ENCODE assay signal across 8 cellular contexts in the genomic region with DNA sequence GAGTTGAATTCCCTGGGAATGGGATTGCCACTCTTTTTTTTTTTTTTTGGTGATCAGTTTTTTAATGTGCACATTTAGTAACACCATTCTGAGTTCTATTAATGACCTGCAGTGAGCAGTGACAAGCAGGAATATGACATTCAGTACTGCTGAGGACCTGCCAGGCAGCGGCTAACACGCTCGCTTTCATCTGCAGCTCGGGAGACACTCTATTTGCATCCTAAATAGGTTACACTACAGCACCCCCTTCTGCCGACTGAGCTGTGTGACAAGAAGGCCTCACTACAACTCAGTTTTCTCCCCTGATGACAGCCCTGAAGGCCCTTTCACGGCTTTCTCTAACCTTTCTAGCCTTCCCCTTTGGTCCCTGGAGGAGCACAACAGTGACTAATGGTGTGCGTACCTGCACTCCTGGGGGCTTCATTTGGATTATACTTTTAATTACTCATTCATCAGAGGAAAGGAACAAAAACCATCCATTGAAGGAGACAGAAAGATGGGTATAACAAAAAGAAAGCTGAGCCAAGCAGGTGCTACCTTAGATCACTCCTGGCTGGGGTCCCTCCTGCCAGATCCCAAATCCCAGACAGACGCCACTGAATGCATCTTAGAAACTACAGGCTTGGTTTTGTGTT.
DNase-seq lines count a peak whose midpoint lies in the region; ATAC-seq and TF ChIP-seq lines count a peak whose summit lies in the region.

No MANE protein-coding gene starts in this region.

- intact Hi-C loops in colonic mucosa (cut with DNase I) = loop anchor here (10.0 kb wide), 1 partner anchor 909 kb away; no protein-coding TSS in a partner anchor

- H3K4me1 ChIP-seq in colonic mucosa (no peaks in the 10 kb centered on the region), thoracic aorta (ENCODE audit: control insufficient read depth in 1 of 2, low read depth in 2 of 2) (peaks cover 3 to 35% of the 10 kb centered on the region in 2 donors)

- ATAC-seq in GM18867 (IDR thresholded peaks at IDR 0.05; ENCODE audit: unreplicated experiment) (peak; percentile 87), thoracic aorta (ENCODE audit: insufficient number of reproducible peaks, low FRiP score, low read depth) (no peak), HG02678 (IDR thresholded peaks at IDR 0.05; ENCODE audit: unreplicated experiment) (no peak)

- DNase-seq in AG09319 (ENCODE audit: extremely low read depth, low read depth) = peak; percentile 69
- peak; percentile 60 for DNase-seq in OCI-M1 (lab: John Stamatoyannopoulos, UW)
- DNase-seq in colonic mucosa = peak; percentile 64
- peak; percentile 96 for DNase-seq in left kidney (ENCODE audit: low read depth, low spot score)
- peak; percentile 41 for DNase-seq in thoracic aorta (ENCODE audit: low spot score)

- H3K27ac ChIP-seq in colonic mucosa = no peak overlapping the region
- peak overlapping the region; percentile 15 to 56 for H3K27ac ChIP-seq in thoracic aorta

- H3K36me3 ChIP-seq in colonic mucosa = no peaks in the 10 kb centered on the region
- H3K36me3 ChIP-seq in thoracic aorta = no peaks in the 10 kb centered on the region

- TF ChIP-seq CTCF in AG09319 (IDR thresholded peaks at IDR 0.05; ENCODE audit: low read depth, low read length) (peak; percentile 78), LNCAP (IDR thresholded peaks at IDR 0.05) (peak; percentile 72), colonic mucosa (IDR thresholded peaks at IDR 0.05) (peak; percentile 44), thoracic aorta (IDR thresholded peaks at IDR 0.05) (peak; percentile 60)

- H3K4me3 ChIP-seq in colonic mucosa (no peak overlapping the region), thoracic aorta (peak overlapping the region; percentile 38)

- H3K27me3 ChIP-seq in colonic mucosa = no peaks in the 10 kb centered on the region
- H3K27me3 ChIP-seq in thoracic aorta (replicated peaks; ENCODE audit: insufficient read depth) = no peaks in the 10 kb centered on the region

- no peak overlapping the region for H3K9ac ChIP-seq in colonic mucosa (ENCODE audit: low read depth in 2 of 2, low read length in 2 of 2)

- no peaks in the 10 kb centered on the region for H3K9me3 ChIP-seq in colonic mucosa
- no peaks in the 10 kb centered on the region for H3K9me3 ChIP-seq in thoracic aorta

Comparison
In these comparisons a context has a peak if more than half of its experiments do, and no peak if none do; other contexts are left out.
1. DNase-seq: peak in every context shown above with its lines; median percentile 96 in left kidney; 69 in AG09319; 64 in colonic mucosa; 60 in OCI-M1; 41 in thoracic aorta.